Comparison of ENCODE assay signal across 9 cellular contexts in the genomic region with DNA sequence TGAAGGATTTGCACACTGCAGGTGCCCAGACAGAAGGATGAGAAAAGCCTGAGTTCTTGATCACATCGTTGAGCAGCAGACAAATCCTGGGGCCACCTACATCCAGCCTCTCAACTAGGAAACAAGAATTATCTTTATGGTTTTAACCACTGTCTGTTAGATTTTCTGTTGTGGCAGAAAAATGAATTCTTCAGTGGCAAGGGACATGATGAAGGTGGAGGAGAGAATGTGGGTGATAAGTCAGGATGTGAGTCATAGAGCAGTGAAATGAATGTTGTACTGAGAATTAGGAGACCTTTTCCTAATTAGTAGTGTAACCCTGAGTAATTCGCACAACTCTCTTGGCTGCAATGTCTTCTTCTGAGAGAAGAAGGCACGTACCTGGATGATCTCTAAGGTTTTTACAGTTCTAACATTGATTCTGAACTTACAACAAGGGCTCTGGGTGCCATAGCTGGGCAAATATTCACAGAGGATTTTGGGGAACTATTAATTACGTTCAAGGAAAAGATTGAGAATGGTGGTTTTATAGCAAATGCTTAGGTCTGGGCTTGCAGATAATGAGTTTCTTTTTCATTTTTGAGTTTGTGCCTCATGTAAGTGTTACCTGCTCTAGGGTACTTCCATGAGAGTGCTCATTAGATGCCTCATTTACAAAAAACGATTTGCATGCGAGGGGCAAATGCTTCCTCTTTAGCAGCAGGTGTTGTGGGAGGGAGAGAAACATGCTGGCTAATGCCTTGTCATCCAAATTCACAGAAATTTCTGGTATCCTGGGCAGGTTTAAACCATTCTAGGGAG.
DNase-seq lines count a peak whose midpoint lies in the region; ATAC-seq and TF ChIP-seq lines count a peak whose summit lies in the region.
"Had no signal": no experiment of that assay in that cellular context is flagged by ENCODE, and none has a peak within 500 bp of the region (broad histone marks: within the 10 kb centered on the region; RNA-seq: fewer than 3 reads in every experiment).

No MANE protein-coding gene starts in this region.

- peak overlapping the region; percentile 53 for H2AFZ ChIP-seq in MM.1S (ENCODE audit: low read length)

- intact Hi-C loops in CD8-positive, alpha-beta T cell (cut with DNase I, micrococcal nuclease), result no loop called here
- intact Hi-C loops in posterior cingulate gyrus (cut with DNase I), result no loop called here

- peaks cover 3% of the 10 kb centered on the region for H3K9me3 Mint-ChIP-seq in CD8-positive, alpha-beta T cell

- H3K36me3 ChIP-seq in CD8-positive, alpha-beta T cell (ENCODE audit: insufficient read depth, low read length), result no peaks in the 10 kb centered on the region
- H3K36me3 ChIP-seq in MM.1S (replicated peaks; ENCODE audit: insufficient read depth, low read length) (no peaks in the 10 kb centered on the region), upper lobe of left lung (no peaks in the 10 kb centered on the region)
- H3K36me3 ChIP-seq: SJSA1 had no signal

- no peak for TF ChIP-seq POLR2A in upper lobe of left lung (IDR thresholded peaks at IDR 0.05)

- no peak overlapping the region for H3K27ac Mint-ChIP-seq in CD8-positive, alpha-beta T cell

- no peak overlapping the region for H3K4me3 ChIP-seq in CD8-positive, alpha-beta T cell (ENCODE audit: low read depth, low read length)
- peak overlapping the region; percentile 4; the same call in 1 of the 2 replicates for H3K4me3 ChIP-seq in MM.1S (ENCODE audit: low read length)
- H3K4me3 ChIP-seq in upper lobe of left lung, result no peak overlapping the region
- H3K4me3 ChIP-seq: SJSA1 had no signal

- H4K20me1 ChIP-seq in MM.1S (ENCODE audit: insufficient read depth, low read length), result no peaks in the 10 kb centered on the region

- no peaks in the 10 kb centered on the region for H3K79me2 ChIP-seq in MM.1S (ENCODE audit: low read length)

- ATAC-seq in CD8-positive, alpha-beta T cell, result peak; percentile 29
- ATAC-seq in GM19397 (IDR thresholded peaks at IDR 0.05; ENCODE audit: unreplicated experiment), result peak; percentile 88
- ATAC-seq in upper lobe of left lung (ENCODE audit: low FRiP score in 2 of 2), result no peak

- no peaks in the 10 kb centered on the region; the same call in 1 of the 2 replicates for H3F3A ChIP-seq in MM.1S (ENCODE audit: insufficient read depth, low read length)

- no peaks in the 10 kb centered on the region for H3K36me3 Mint-ChIP-seq in CD8-positive, alpha-beta T cell

- no peaks in the 10 kb centered on the region for H3K9me2 ChIP-seq in MM.1S (replicated peaks; ENCODE audit: insufficient read depth, low read length)

- no peaks in the 10 kb centered on the region for H3K4me1 ChIP-seq in CD8-positive, alpha-beta T cell (ENCODE audit: insufficient read depth, low read length)
- H3K4me1 ChIP-seq in MM.1S (ENCODE audit: low read length) (peaks cover 12% of the 10 kb centered on the region), upper lobe of left lung (no peaks in the 10 kb centered on the region)

- WGBS in upper lobe of left lung, 2 donors, result 63 to 75% methylated on average over 6 of the region's 6 CpGs

- H3K4me3 Mint-ChIP-seq in CD8-positive, alpha-beta T cell, result no peak overlapping the region

- no peak overlapping the region for H3K9ac ChIP-seq in MM.1S (ENCODE audit: low read length)

- no peak for TF ChIP-seq EP300 in upper lobe of left lung (IDR thresholded peaks at IDR 0.05)

- H3K4me2 ChIP-seq in MM.1S (ENCODE audit: low read depth, low read length), result peak overlapping the region; percentile 50

- CTCF ChIA-PET in CD8-positive, alpha-beta T cell (lab: Charles Lee), result no interaction called here

- TF ChIP-seq CTCF in CD8-positive, alpha-beta T cell (IDR thresholded peaks at IDR 0.05), result no peak
- no peak for TF ChIP-seq CTCF in MM.1S (IDR thresholded peaks at IDR 0.05; ENCODE audit: low read length)
- no peak for TF ChIP-seq CTCF in upper lobe of left lung (IDR thresholded peaks at IDR 0.05)

- H3K4me1 Mint-ChIP-seq in CD8-positive, alpha-beta T cell (ENCODE audit: low read depth), result peaks cover 3% of the 10 kb centered on the region

- no peak overlapping the region for H3K27ac ChIP-seq in CD8-positive, alpha-beta T cell (ENCODE audit: low read depth, low read length)
- H3K27ac ChIP-seq in MM.1S (ENCODE audit: low read length) (peak overlapping the region; percentile 53; the same call in 1 of the 2 replicates), caudate nucleus (ENCODE audit: low read depth, low read length) (peak overlapping the region; percentile 70), upper lobe of left lung (no peak overlapping the region)
- H3K27ac ChIP-seq: SJSA1 had no signal

- H3K9me3 ChIP-seq in CD8-positive, alpha-beta T cell (ENCODE audit: low read length), result no peaks in the 10 kb centered on the region
- H3K9me3 ChIP-seq in MM.1S (replicated peaks; ENCODE audit: insufficient read depth, low read length) (no peaks in the 10 kb centered on the region), upper lobe of left lung (no peaks in the 10 kb centered on the region)
- H3K9me3 ChIP-seq: SJSA1 had no signal

- DNase-seq in CD8-positive, alpha-beta T cell, result no peak
- DNase-seq in MM.1S (peak; percentile 39), caudate nucleus (lab: John Stamatoyannopoulos, UW) (peak in 6 of 61 donors; percentile 12 to 58 (median 26)), posterior cingulate gyrus (no peak), NCI-H1930 (lab: John Stamatoyannopoulos, UW) (no peak), HuH-7 (ENCODE audit: low spot score) (no peak), upper lobe of left lung (no peak)

- no peaks in the 10 kb centered on the region for H3K27me3 Mint-ChIP-seq in CD8-positive, alpha-beta T cell (ENCODE audit: low read depth)

- no peaks in the 10 kb centered on the region for H3K27me3 ChIP-seq in CD8-positive, alpha-beta T cell (ENCODE audit: insufficient read depth, low read length)
- no peaks in the 10 kb centered on the region for H3K27me3 ChIP-seq in MM.1S (replicated peaks; ENCODE audit: insufficient read depth, low read length)
- no peaks in the 10 kb centered on the region for H3K27me3 ChIP-seq in upper lobe of left lung
- H3K27me3 ChIP-seq: SJSA1 had no signal

- POLR2A ChIA-PET in CD8-positive, alpha-beta T cell (lab: Charles Lee), result no interaction called here

Comparison
In these comparisons a context has a peak if more than half of its experiments do, and no peak if none do; other contexts are left out.
1. ATAC-seq: peak in CD8-positive, alpha-beta T cell (single experiment) and GM19397 (single experiment); none in upper lobe of left lung (0 of 2).
2. H3K27ac ChIP-seq: peak in MM.1S (single experiment) and caudate nucleus (single experiment); none in CD8-positive, alpha-beta T cell (single experiment) and upper lobe of left lung (0 of 4).